17 cellular contexts compared by ENCODE assay signal in the genomic region with DNA sequence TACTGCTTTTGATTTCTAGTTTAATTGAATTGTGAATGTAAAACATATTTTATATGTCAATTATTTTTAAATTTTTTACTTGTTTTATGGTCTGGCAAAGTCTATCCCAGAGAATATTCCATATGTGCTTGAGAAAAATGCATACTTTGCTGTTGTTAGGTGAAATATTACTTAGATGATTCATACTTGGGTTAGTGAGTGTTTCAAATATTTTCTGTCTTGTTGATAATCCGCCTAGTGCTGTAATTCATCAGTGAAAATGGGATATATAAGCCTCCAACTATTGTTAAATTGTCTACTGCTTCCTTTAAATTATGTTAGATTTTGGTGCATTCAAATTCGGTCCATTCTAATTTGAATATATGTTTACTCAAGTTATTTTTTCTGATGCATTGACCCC.
"Had no signal": no experiment of that assay in that cellular context is flagged by ENCODE, and none has a peak within 500 bp of the region (broad histone marks: within the 10 kb centered on the region; RNA-seq: fewer than 3 reads in every experiment).

No MANE protein-coding gene starts in this region.

- H3K36me3 ChIP-seq: gastroesophageal sphincter, left lung, pancreas, tibial nerve, vagina, WERI-Rb-1 had no signal

- DNase-seq: activated CD4-positive, alpha-beta memory T cell treated with anti-CD3 and anti-CD28 coated beads for 36 hours; activated CD8-positive, alpha-beta memory T cell treated with anti-CD3 and anti-CD28 coated beads, Interleukin-2, amount 10 ng/mL, durations not matched to agents 7 days and 5 days; activated naive CD4-positive, alpha-beta T cell treated with anti-CD3 and anti-CD28 coated beads, Interleukin-2, amount 10 ng/mL, durations not matched to agents 7 days and 5 days; activated T-cell treated with anti-CD3 and anti-CD28 coated beads, Interleukin-2, amount 50 U/mL, for 1 hour; effector CD8-positive, alpha-beta T cell; left lung; naive thymus-derived CD8-positive, alpha-beta T cell; pancreas; stimulated activated CD4-positive, alpha-beta T cell treated with anti-CD3 and anti-CD28 coated beads, Interleukin-4, amount 100 ng/mL, for 1 hour; stimulated activated naive CD4-positive, alpha-beta T cell; T-helper 17 cell; WERI-Rb-1 had no signal

- FAIRE-seq: endothelial cell of umbilical vein, keratinocyte, pancreas had no signal

- H3K4me3 ChIP-seq: gastroesophageal sphincter, left lung, pancreas, tibial nerve, vagina had no signal

- H3K27me3 ChIP-seq: gastroesophageal sphincter, left lung, pancreas, tibial nerve, vagina had no signal

- ATAC-seq: activated CD8-positive, alpha-beta memory T cell treated with anti-CD3 and anti-CD28 coated beads, Interleukin-2, amount 10 ng/mL, durations not matched to agents 7 days and 5 days; gastroesophageal sphincter; left lung; naive thymus-derived CD8-positive, alpha-beta T cell; pancreas; T-helper 17 cell had no signal
